Comparison of ENCODE assay signal across 16 cellular contexts in the genomic region with DNA sequence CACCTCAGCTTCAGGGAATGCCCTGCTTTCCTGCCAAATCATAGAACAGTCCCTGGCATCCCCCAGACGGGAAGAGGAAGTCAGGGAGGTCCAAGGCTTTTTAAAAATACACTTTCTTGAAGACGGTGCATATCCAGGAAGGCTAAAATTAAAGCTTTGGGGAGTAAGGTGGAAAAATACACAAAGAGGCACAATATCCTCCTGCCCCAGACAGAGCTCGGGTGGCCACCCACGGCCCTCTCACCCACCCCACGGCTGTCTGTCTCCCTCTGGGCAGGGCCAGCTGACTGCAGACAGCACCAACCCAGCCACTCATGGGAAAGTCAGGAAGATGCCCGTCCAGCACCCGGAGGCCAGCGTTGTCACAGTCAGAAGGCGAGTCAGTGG. TPM values are rescaled to one million over a fixed set of nuclear protein-coding genes. Genes with fewer than 3 reads are reported as not detected.
A peak's percentile ranks its signal among the peaks of the same experiment; 100 is the strongest.
DNase-seq lines count a peak whose midpoint lies in the region; ATAC-seq and TF ChIP-seq lines count a peak whose summit lies in the region.
"Had no signal": no experiment of that assay in that cellular context is flagged by ENCODE, and none has a peak within 500 bp of the region (broad histone marks: within the 10 kb centered on the region; RNA-seq: fewer than 3 reads in every experiment).

No MANE protein-coding gene starts in this region.

- TF ChIP-seq CTCF in GM23338 (conservative IDR thresholded peaks at IDR 0.05; ENCODE audit: low read depth in 2 of 2): no peak
- TF ChIP-seq CTCF in RWPE1 (conservative IDR thresholded peaks at IDR 0.05; ENCODE audit: low read depth): no peak
- TF ChIP-seq CTCF in gastroesophageal sphincter (IDR thresholded peaks at IDR 0.05): no peak
- TF ChIP-seq CTCF in endothelial cell (IDR thresholded peaks at IDR 0.05; ENCODE audit: unreplicated experiment): no peak

- H3K27ac Mint-ChIP-seq in GM23338 (no peak overlapping the region), endothelial cell (ENCODE audit: unreplicated experiment) (no peak overlapping the region)
- H3K27ac Mint-ChIP-seq: activated naive CD4-positive, alpha-beta T cell treated with anti-CD3 and anti-CD28 coated beads, Interleukin-2, amount 50 U/mL, for 24 hours; activated T-cell treated with anti-CD3 and anti-CD28 coated beads, Interleukin-2, amount 50 U/mL, for 24 hours; naive B cell had no signal

- H4K8ac ChIP-seq in trophoblast cell (ENCODE audit: low read depth, low read length): no peak overlapping the region

- H3K9me2 ChIP-seq in GM23338 (ENCODE audit: insufficient read depth): no peaks in the 10 kb centered on the region

- H3K9me3 ChIP-seq in gastroesophageal sphincter: no peaks in the 10 kb centered on the region
- H3K9me3 ChIP-seq in trophoblast cell (ENCODE audit: insufficient read depth, low read depth, low read length): no peaks in the 10 kb centered on the region

- H4K20me1 ChIP-seq in GM23338 (replicated peaks; ENCODE audit: insufficient read depth): no peaks in the 10 kb centered on the region

- H3K4me1 ChIP-seq in GM23338 (ENCODE audit: insufficient read depth) (peaks cover 16% of the 10 kb centered on the region), gastroesophageal sphincter (peaks cover 0 to 17% (median 5%) of the 10 kb centered on the region in 3 donors), trophoblast cell (ENCODE audit: control insufficient read depth in 1 of 2, insufficient read depth in 2 of 2, low read length in 2 of 2) (peaks cover 19 to 20% of the 10 kb centered on the region in 2 experiments)

- no peaks in the 10 kb centered on the region for H3K27me3 ChIP-seq in GM23338 (ENCODE audit: insufficient read depth)
- H3K27me3 ChIP-seq in gastroesophageal sphincter: no peaks in the 10 kb centered on the region
- H3K27me3 ChIP-seq in trophoblast cell (ENCODE audit: insufficient read depth, low read length): no peaks in the 10 kb centered on the region

- CTCF ChIA-PET in RWPE1 (lab: Yijun Ruan, JAX): interaction anchor here (0.5 to 1.1 kb wide), 5 partner anchors 11 to 1021 kb away, joined by 3 to 4 read pairs (median 3); no protein-coding TSS in a partner anchor

- H3K79me2 ChIP-seq in GM23338 (replicated peaks; ENCODE audit: insufficient read depth) (no peaks in the 10 kb centered on the region), trophoblast cell (ENCODE audit: control insufficient read depth, insufficient read depth, low read length, poor library complexity) (peaks cover 5% of the 10 kb centered on the region)

- TF ChIP-seq EP300 in gastroesophageal sphincter (IDR thresholded peaks at IDR 0.05): no peak

- H3K23ac ChIP-seq in trophoblast cell (ENCODE audit: low read length): no peak overlapping the region

- H3K36me3 ChIP-seq in GM23338 (ENCODE audit: insufficient read depth): no peaks in the 10 kb centered on the region
- H3K36me3 ChIP-seq in gastroesophageal sphincter: no peaks in the 10 kb centered on the region
- no peaks in the 10 kb centered on the region for H3K36me3 ChIP-seq in trophoblast cell (ENCODE audit: control insufficient read depth in 1 of 2, insufficient read depth in 2 of 2, low read length in 2 of 2)

- peak overlapping the region; percentile 70 for H2BK12ac ChIP-seq in trophoblast cell (ENCODE audit: low read length)

- peak overlapping the region; percentile 83 for H2AK5ac ChIP-seq in trophoblast cell (ENCODE audit: low read length)

- H3K4me3 Mint-ChIP-seq in GM23338 (no peak overlapping the region), endothelial cell (ENCODE audit: unreplicated experiment) (no peak overlapping the region)
- H3K4me3 Mint-ChIP-seq: activated naive CD4-positive, alpha-beta T cell treated with anti-CD3 and anti-CD28 coated beads, Interleukin-2, amount 50 U/mL, for 24 hours; activated T-cell treated with anti-CD3 and anti-CD28 coated beads, Interleukin-2, amount 50 U/mL, for 24 hours; naive B cell had no signal

- H2BK5ac ChIP-seq in trophoblast cell (ENCODE audit: low read depth, low read length, poor library complexity): no peak overlapping the region

- TF ChIP-seq POLR2A in gastroesophageal sphincter (IDR thresholded peaks at IDR 0.05): no peak

- DNase-seq in GM23338 (ENCODE audit: low spot score): no peak
- no peak for DNase-seq in RWPE1 (ENCODE audit: low spot score)
- no peak for DNase-seq in trophoblast cell
- DNase-seq in caudate nucleus (lab: John Stamatoyannopoulos, UW): no peak
- DNase-seq in endothelial cell (ENCODE audit: low spot score): no peak
- DNase-seq in NCI-H2171 treated with DMSO at 0.1 percent for 48 hours (lab: John Stamatoyannopoulos, UW): no peak
- DNase-seq: activated T-cell treated with anti-CD3 and anti-CD28 coated beads, Interleukin-2, amount 50 U/mL, for 24 hours; effector CD4-positive, alpha-beta T cell; MM.1S; naive B cell; NCI-H2029; NCI-H510A treated with DMSO at 0.1 percent for 48 hours had no signal

- H3K4me3 ChIP-seq in GM23338 (no peak overlapping the region), gastroesophageal sphincter (no peak overlapping the region), trophoblast cell (ENCODE audit: low read depth, low read length) (no peak overlapping the region)

- H3K79me1 ChIP-seq in trophoblast cell (ENCODE audit: low read length): peaks cover 4% of the 10 kb centered on the region

- H2AFZ ChIP-seq in GM23338 (no peak overlapping the region), trophoblast cell (ENCODE audit: insufficient read depth, low read length, poor library complexity) (peak overlapping the region; percentile 51)

- peak overlapping the region; percentile 52 for H4K91ac ChIP-seq in trophoblast cell (ENCODE audit: low read depth, low read length)

- peak overlapping the region; percentile 58 for H3K18ac ChIP-seq in trophoblast cell (ENCODE audit: low read length)

- H3K9me3 Mint-ChIP-seq in GM23338: no peaks in the 10 kb centered on the region
- no peaks in the 10 kb centered on the region for H3K9me3 Mint-ChIP-seq in endothelial cell (ENCODE audit: unreplicated experiment)
- H3K9me3 Mint-ChIP-seq: activated naive CD4-positive, alpha-beta T cell treated with anti-CD3 and anti-CD28 coated beads, Interleukin-2, amount 50 U/mL, for 24 hours; activated T-cell treated with anti-CD3 and anti-CD28 coated beads, Interleukin-2, amount 50 U/mL, for 24 hours; H9 had no signal

- H3K27me3 Mint-ChIP-seq in GM23338 (ENCODE audit: insufficient read depth, low read depth, poor library complexity) (peaks cover 6% of the 10 kb centered on the region), endothelial cell (ENCODE audit: unreplicated experiment) (peaks cover 7% of the 10 kb centered on the region)

- POLR2A ChIA-PET in RWPE1 (lab: Yijun Ruan, JAX; ENCODE audit: low non-redundant PET): interaction anchor here (0.7 kb wide), 1 partner anchor 1819 kb away, joined by 3 read pairs; a partner anchor contains a TSS

- H3K4me1 Mint-ChIP-seq in GM23338: peaks cover 25% of the 10 kb centered on the region
- H3K4me1 Mint-ChIP-seq in endothelial cell (ENCODE audit: unreplicated experiment): peaks cover 4% of the 10 kb centered on the region
- H3K4me1 Mint-ChIP-seq: activated naive CD4-positive, alpha-beta T cell treated with anti-CD3 and anti-CD28 coated beads, Interleukin-2, amount 50 U/mL, for 24 hours; naive B cell had no signal

- H3K4me2 ChIP-seq in GM23338 (no peak overlapping the region), trophoblast cell (ENCODE audit: low read length) (peak overlapping the region; percentile 20)

- H4K12ac ChIP-seq in trophoblast cell (ENCODE audit: low read depth, low read length): no peak overlapping the region

- no peaks in the 10 kb centered on the region for H3F3A ChIP-seq in GM23338 (replicated peaks; ENCODE audit: low read depth)

- H3K14ac ChIP-seq in trophoblast cell (ENCODE audit: low read length): peak overlapping the region; percentile 32

- WGBS in gastroesophageal sphincter (ENCODE audit: low coverage in 1 of 2), 2 donors: 15 to 80% methylated on average over 2 to 5 of the region's 9 CpGs
- no CpG with 5 or more reads among the region's 9 CpGs for WGBS in trophoblast cell (ENCODE audit: extremely low coverage, insufficient coverage, insufficient read length)

- H2BK120ac ChIP-seq in trophoblast cell (ENCODE audit: insufficient read depth, low read length, poor library complexity): peak overlapping the region; percentile 50

- no peak overlapping the region for H3K9ac ChIP-seq in trophoblast cell (ENCODE audit: low read length)

- ATAC-seq in GM23338 (no peak; the same call in 2 of the 3 replicates), gastroesophageal sphincter (peak; percentile 9), HG03460 (IDR thresholded peaks at IDR 0.05; ENCODE audit: unreplicated experiment) (no peak)

- H3K36me3 Mint-ChIP-seq in GM23338 (ENCODE audit: low read depth): no peaks in the 10 kb centered on the region; the same call in 2 of the 3 replicates
- H3K36me3 Mint-ChIP-seq in endothelial cell (ENCODE audit: low read depth, unreplicated experiment): no peaks in the 10 kb centered on the region
- H3K36me3 Mint-ChIP-seq: activated naive CD4-positive, alpha-beta T cell treated with anti-CD3 and anti-CD28 coated beads, Interleukin-2, amount 50 U/mL, for 24 hours; naive B cell had no signal

- H3K4ac ChIP-seq in trophoblast cell (ENCODE audit: low read depth, low read length): no peak overlapping the region

- H3K27ac ChIP-seq in GM23338 (ENCODE audit: low read depth) (peak overlapping the region; percentile 39; the same call in 1 of the 2 replicates), RWPE1 (peak overlapping the region; percentile 70), gastroesophageal sphincter (peak overlapping the region in 3 of 4 donors; percentile 34 to 55 (median 36)), trophoblast cell (ENCODE audit: low read depth, low read length) (peak overlapping the region; percentile 28), caudate nucleus (ENCODE audit: low read depth, low read length) (no peak overlapping the region)

TF ChIP-seq in GM23338, 12 proteins besides CTCF, POLR2A, EP300 and RAD21 (continues in another document):
- TF ChIP-seq EZH2phosphoT487 (IDR thresholded peaks at IDR 0.05; ENCODE audit: unreplicated experiment) (no peak), ZNF331 (CRISPR knock-in tag; IDR thresholded peaks at IDR 0.05; ENCODE audit: low read depth) (no peak), POLR2AphosphoS5 (IDR thresholded peaks at IDR 0.05; ENCODE audit: low read depth) (no peak)
- TF ChIP-seq, protein P1, sequence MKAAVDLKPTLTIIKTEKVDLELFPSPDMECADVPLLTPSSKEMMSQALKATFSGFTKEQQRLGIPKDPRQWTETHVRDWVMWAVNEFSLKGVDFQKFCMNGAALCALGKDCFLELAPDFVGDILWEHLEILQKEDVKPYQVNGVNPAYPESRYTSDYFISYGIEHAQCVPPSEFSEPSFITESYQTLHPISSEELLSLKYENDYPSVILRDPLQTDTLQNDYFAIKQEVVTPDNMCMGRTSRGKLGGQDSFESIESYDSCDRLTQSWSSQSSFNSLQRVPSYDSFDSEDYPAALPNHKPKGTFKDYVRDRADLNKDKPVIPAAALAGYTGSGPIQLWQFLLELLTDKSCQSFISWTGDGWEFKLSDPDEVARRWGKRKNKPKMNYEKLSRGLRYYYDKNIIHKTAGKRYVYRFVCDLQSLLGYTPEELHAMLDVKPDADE (IDR thresholded peaks at IDR 0.05): no peak

RNA-seq across cellular contexts. Expression of a gene that starts 53.6 kb away (rescaled TPM):
- total RNA-seq in GM23338 (2014; rRNA removed; shearing (Covaris generic)): 16.6 and 22.8 TPM in 2 replicates
- polyA plus RNA-seq in GM23338 (2016; fragmentation: Nextera tagmentation; extraction: Ambion mirVana): 15.9 and 17.8 TPM in 2 replicates
- 10 to 100 TPM in 1 of 4 donors, 1 to 10 TPM in 2, under 1 TPM in 1; 0.16 to 10.8 (median 5.0) TPM for total RNA-seq in gastroesophageal sphincter
- polyA plus RNA-seq in trophoblast cell (2013): 13.5 and 14.2 TPM in 2 replicates
- total RNA-seq in endothelial cell (ENCODE audit: unreplicated experiment): 0.38 TPM
